14 cellular contexts compared by ENCODE assay signal in genomic region chr3:105807146-105807545, GRCh38.
"Had no signal": no experiment of that assay in that cellular context is flagged by ENCODE, and none has a peak within 500 bp of the region (broad histone marks: within the 10 kb centered on the region; RNA-seq: fewer than 3 reads in every experiment).

No MANE protein-coding gene starts in this region.

- H3K27me3 Mint-ChIP-seq: activated CD4-positive, alpha-beta memory T cell treated with anti-CD3 and anti-CD28 coated beads for 36 hours; naive thymus-derived CD4-positive, alpha-beta T cell had no signal

- H3K4me3 Mint-ChIP-seq: activated CD4-positive, alpha-beta memory T cell treated with anti-CD3 and anti-CD28 coated beads for 36 hours had no signal

- H3K27me3 ChIP-seq: esophagus muscularis mucosa, gastroesophageal sphincter, heart left ventricle, pancreas, tibial nerve, uterus had no signal

- DNase-seq: activated CD4-positive, alpha-beta memory T cell treated with anti-CD3 and anti-CD28 coated beads for 36 hours; activated naive CD4-positive, alpha-beta T cell; effector CD4-positive, alpha-beta T cell; mesendoderm; naive thymus-derived CD4-positive, alpha-beta T cell; pancreas; stimulated activated CD4-positive, alpha-beta T cell treated with anti-CD3 and anti-CD28 coated beads, Interleukin-4, amount 100 ng/mL, for 4 hours; stimulated activated naive CD4-positive, alpha-beta T cell treated with Interleukin-2 at 50 U/mL for 16 hours; uterus had no signal

- ATAC-seq: gastroesophageal sphincter had no signal

- H3K9me3 ChIP-seq: esophagus muscularis mucosa, gastroesophageal sphincter, heart left ventricle, pancreas, tibial nerve, uterus had no signal

- H3K4me3 ChIP-seq: esophagus muscularis mucosa, gastroesophageal sphincter, heart left ventricle, pancreas, tibial nerve, uterus had no signal

- H3K27ac ChIP-seq: esophagus muscularis mucosa, gastroesophageal sphincter, pancreas, tibial nerve, uterus had no signal

- H3K36me3 ChIP-seq: esophagus muscularis mucosa, gastroesophageal sphincter, heart left ventricle, pancreas, tibial nerve, uterus had no signal

- H3K9me3 Mint-ChIP-seq: activated CD4-positive, alpha-beta memory T cell treated with anti-CD3 and anti-CD28 coated beads for 36 hours; T-helper 2 cell treated with Interferon-gamma antibody and Interleukin-4, amounts not matched to agents 5 μg/mL and 100 μg/mL, for 36 hours had no signal

- H3K4me1 ChIP-seq: uterus had no signal
